In the genomic region with DNA sequence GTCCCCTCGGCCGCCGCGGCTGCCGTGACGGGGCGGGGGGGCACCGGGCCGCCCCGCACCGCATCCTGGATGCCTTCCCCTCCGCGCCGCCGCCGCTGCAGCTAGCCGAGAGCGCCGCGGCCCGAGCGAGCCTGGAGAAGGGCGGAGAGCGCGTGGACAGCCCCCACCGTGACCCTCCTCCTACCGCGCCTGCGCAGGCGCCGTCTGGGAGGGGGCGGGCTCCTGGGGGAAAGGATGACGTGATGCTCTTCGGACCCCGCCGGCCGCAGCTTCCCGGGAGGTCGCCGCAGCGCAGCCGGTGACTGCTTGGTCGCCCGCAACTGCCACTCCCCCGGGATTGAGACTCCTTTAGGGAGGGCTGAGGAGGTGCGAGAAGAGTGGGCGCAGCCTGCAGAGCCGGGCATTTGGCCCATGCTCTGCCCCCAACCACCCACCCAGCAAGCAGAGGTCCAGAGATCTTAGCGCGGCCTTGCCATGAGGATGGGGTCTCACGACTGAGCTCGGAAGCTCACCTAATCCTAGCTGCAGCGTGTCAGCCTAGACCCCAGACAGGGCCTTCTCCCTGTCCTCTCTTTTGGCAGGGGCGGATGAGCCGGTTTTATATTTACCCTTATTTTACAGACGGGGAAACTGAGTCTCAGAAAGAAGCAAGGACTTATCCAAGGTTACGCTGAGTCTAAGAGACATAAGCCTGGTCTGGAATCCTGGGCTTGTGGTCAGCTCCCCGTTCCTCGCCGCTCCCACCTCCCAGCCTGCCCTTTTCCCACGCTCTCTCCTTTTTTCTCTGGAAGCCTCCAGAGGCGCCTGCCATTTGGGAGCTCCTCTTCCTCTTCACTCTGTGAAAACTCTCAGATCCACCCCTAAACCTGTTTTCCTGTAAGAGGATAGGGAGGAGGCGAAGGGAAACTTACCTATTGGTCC, we compare ENCODE assay signal across 8 cellular contexts. TPM values are rescaled to one million over a fixed set of nuclear protein-coding genes. Genes with fewer than 3 reads are reported as not detected.
DNase-seq lines count a peak whose midpoint lies in the region; ATAC-seq, FAIRE-seq and TF ChIP-seq lines count a peak whose summit lies in the region.

A gene (minus strand): TSS at position 140 of the 921 bp plus-strand sequence. CDS start 281 bp downstream, outside the sequence.

- H3K79me2 ChIP-seq in GM12878 (ENCODE audit: control insufficient read depth, insufficient read depth, low read length), result peaks cover 28% of the 10 kb centered on the region

- peak; percentile 81 for TF ChIP-seq POLR2A in GM12878 (IDR thresholded peaks at IDR 0.05; ENCODE audit: low read depth, low read length)

- SMC1A ChIA-PET in GM12878 (lab: Charles Lee; ENCODE audit: uncharacterized antibody, unreplicated experiment), result interaction anchor here (0.8 to 2.0 kb wide), 7 partner anchors 12 to 241 kb away, joined by 3 to 6 read pairs (median 3); no protein-coding TSS in a partner anchor

- RAD21 ChIA-PET in GM12878 (lab: Charles Lee; ENCODE audit: unreplicated experiment), result interaction anchor here (0.7 to 1.5 kb wide), 5 partner anchors 15 to 98 kb away, joined by 3 to 7 read pairs (median 3); no protein-coding TSS in a partner anchor

- H3K27ac ChIP-seq in GM12878 (ENCODE audit: control insufficient read depth, insufficient read depth), result peak within 1 kb of the TSS; percentile 56

- H3K27me3 ChIP-seq in HAP-1 (ENCODE audit: low read depth) (no peaks in the 10 kb centered on the region), GM12878 (replicated peaks in 1 of 2; ENCODE audit: control insufficient read depth in 2 of 2, insufficient read depth in 2 of 2, low read length in 1 of 2) (0 out of 4 replicates have a peak, but pooled peaks cover 0 to 4% of the 10 kb centered on the region in 2 experiments)

- peak; percentile 23; the same call in 1 of the 2 replicates for TF ChIP-seq RAD21 in GM12878 (IDR thresholded peaks at IDR 0.05; ENCODE audit: insufficient read depth, low read depth, low read length)

- peaks cover 21% of the 10 kb centered on the region for H3K4me1 ChIP-seq in HAP-1
- H3K4me1 ChIP-seq in GM12878 (ENCODE audit: control insufficient read depth, insufficient read depth, low read length), result peaks cover 4% of the 10 kb centered on the region

- CTCF ChIA-PET in GM12878 (lab: Yijun Ruan, JAX), result interaction anchor here (1.0 to 1.4 kb wide), 3 partner anchors 49 to 250 kb away, joined by 3 to 4 read pairs (median 3); no protein-coding TSS in a partner anchor

- H3K9me3 ChIP-seq in HAP-1 (no peaks in the 10 kb centered on the region), GM12878 (replicated peaks; ENCODE audit: control insufficient read depth, insufficient read depth, low read length) (no peaks in the 10 kb centered on the region)

- no peak; a peak in 1 of 6 replicates for TF ChIP-seq CTCF in GM12878 (IDR thresholded peaks at IDR 0.05 in 2 of 3, conservative IDR thresholded peaks at IDR 0.05 in 1 of 3; ENCODE audit: control insufficient read depth in 2 of 3, extremely low read depth in 1 of 3, insufficient read depth in 1 of 3, low read depth in 3 of 3, low read length in 3 of 3)

- peak; percentile 39 for DNase-seq in DMS153 treated with DMSO at 0.1 percent for 48 hours (lab: John Stamatoyannopoulos, UW; ENCODE audit: unreplicated experiment)
- peak; percentile 82 to 92 for DNase-seq in HAP-1 (ENCODE audit: low spot score in 2 of 2)
- DNase-seq in NCI-H1694 (lab: John Stamatoyannopoulos, UW), result peak; percentile 15
- DNase-seq in T-helper 9 cell, result peak; percentile 31
- DNase-seq in GM12878 (ENCODE audit: low read depth, low spot score), result no peak
- peak; percentile 30 to 94 (median 82) for DNase-seq in hypothalamus (lab: John Stamatoyannopoulos, UW)
- peak; percentile 95 for DNase-seq in retina

- H3K36me3 ChIP-seq in HAP-1 (replicated peaks) (no peaks in the 10 kb centered on the region), GM12878 (ENCODE audit: control insufficient read depth in 2 of 2, insufficient read depth in 2 of 2, low read length in 1 of 2) (no peaks in the 10 kb centered on the region; a peak in 1 of 4 replicates)

- peak within 1 kb of the TSS; percentile 98 for H3K4me3 ChIP-seq in HAP-1
- H3K4me3 ChIP-seq in GM12878, result peak within 1 kb of the TSS; percentile 83

- POLR2A ChIA-PET in GM12878 (lab: Charles Lee), result interaction anchor here (0.6 to 1.4 kb wide), 9 partner anchors 8 to 146 kb away, joined by 3 to 8 read pairs (median 4); no protein-coding TSS in a partner anchor

- peak within 1 kb of the TSS; percentile 82 for H2AFZ ChIP-seq in GM12878 (ENCODE audit: control insufficient read depth, low read depth, low read length)

- TF ChIP-seq EP300 in GM12878 (IDR thresholded peaks at IDR 0.05; ENCODE audit: borderline replicate concordance in 1 of 2, control insufficient read depth in 1 of 2, low read depth in 2 of 2, low read length in 2 of 2), result no peak

- no peaks in the 10 kb centered on the region for H4K20me1 ChIP-seq in GM12878 (ENCODE audit: control insufficient read depth, insufficient read depth)

- ATAC-seq in GM12878 (peak; percentile 63), GM18858 (IDR thresholded peaks at IDR 0.05; ENCODE audit: unreplicated experiment) (no peak)

- no TSS peak for BruUV-seq in GM12878 (replicated peaks; lab: Mats Ljungman, UMichigan)

- 15% methylated on average over 50 of the region's 63 CpGs for WGBS in GM12878 (ENCODE audit: insufficient coverage, insufficient replicate concordance, low lambda C conversion rate, missing lambda C conversion rate)

- intact Hi-C loops in GM12878 (cut with micrococcal nuclease; ENCODE audit: unreplicated experiment), result loop anchor here (2.0 kb wide), 1 partner anchor 49 kb away; a partner anchor contains a TSS

- H3K4me2 ChIP-seq in GM12878 (ENCODE audit: control insufficient read depth, insufficient read depth), result peak within 1 kb of the TSS; percentile 93

- H3K9ac ChIP-seq in GM12878 (ENCODE audit: control insufficient read depth, insufficient read depth, low read length), result peak within 1 kb of the TSS; percentile 78

- in situ Hi-C loops in HAP-1 (cut with MboI; ENCODE audit: low sequenced_read_pairs) (no loop called here), GM12878 (cut with MboI) (no loop called here)

- no peak for FAIRE-seq in GM12878 (lab: Jason Lieb, UNC)

TF ChIP-seq in GM12878, 131 proteins besides CTCF, POLR2A, EP300 and RAD21 (continues in another document):
- TF ChIP-seq RFX5 (IDR thresholded peaks at IDR 0.05; ENCODE audit: low read depth, low read length), result no peak
- TF ChIP-seq SIX5 (IDR thresholded peaks at IDR 0.05; ENCODE audit: low read depth, low read length, severe bottlenecking), result no peak
- TF ChIP-seq NFXL1 (IDR thresholded peaks at IDR 0.05; ENCODE audit: borderline replicate concordance), result no peak
- TF ChIP-seq RUNX3 (IDR thresholded peaks at IDR 0.05; ENCODE audit: low read length), result peak; percentile 60
- TF ChIP-seq, protein P1, sequence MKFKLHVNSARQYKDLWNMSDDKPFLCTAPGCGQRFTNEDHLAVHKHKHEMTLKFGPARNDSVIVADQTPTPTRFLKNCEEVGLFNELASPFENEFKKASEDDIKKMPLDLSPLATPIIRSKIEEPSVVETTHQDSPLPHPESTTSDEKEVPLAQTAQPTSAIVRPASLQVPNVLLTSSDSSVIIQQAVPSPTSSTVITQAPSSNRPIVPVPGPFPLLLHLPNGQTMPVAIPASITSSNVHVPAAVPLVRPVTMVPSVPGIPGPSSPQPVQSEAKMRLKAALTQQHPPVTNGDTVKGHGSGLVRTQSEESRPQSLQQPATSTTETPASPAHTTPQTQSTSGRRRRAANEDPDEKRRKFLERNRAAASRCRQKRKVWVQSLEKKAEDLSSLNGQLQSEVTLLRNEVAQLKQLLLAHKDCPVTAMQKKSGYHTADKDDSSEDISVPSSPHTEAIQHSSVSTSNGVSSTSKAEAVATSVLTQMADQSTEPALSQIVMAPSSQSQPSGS (IDR thresholded peaks at IDR 0.05; ENCODE audit: low read length), result peak; percentile 62; the same call in 1 of the 2 replicates
- no peak for TF ChIP-seq SUZ12 (IDR thresholded peaks at IDR 0.05; ENCODE audit: unreplicated experiment)
- TF ChIP-seq SMC3 (IDR thresholded peaks at IDR 0.05; ENCODE audit: borderline replicate concordance, low read length), result no peak
- no peak for TF ChIP-seq KDM1A (IDR thresholded peaks at IDR 0.05; ENCODE audit: borderline replicate concordance)
- peak; percentile 56; the same call in 1 of the 2 replicates for TF ChIP-seq EED (IDR thresholded peaks at IDR 0.05; ENCODE audit: low read depth)
- TF ChIP-seq JUND (IDR thresholded peaks at IDR 0.05; ENCODE audit: low read depth, low read length), result no peak
- no peak for TF ChIP-seq SMARCA5 (IDR thresholded peaks at IDR 0.05)
- TF ChIP-seq ZNF274 (IDR thresholded peaks at IDR 0.05; ENCODE audit: insufficient read depth, insufficient read length), result no peak
- TF ChIP-seq, protein P2, sequence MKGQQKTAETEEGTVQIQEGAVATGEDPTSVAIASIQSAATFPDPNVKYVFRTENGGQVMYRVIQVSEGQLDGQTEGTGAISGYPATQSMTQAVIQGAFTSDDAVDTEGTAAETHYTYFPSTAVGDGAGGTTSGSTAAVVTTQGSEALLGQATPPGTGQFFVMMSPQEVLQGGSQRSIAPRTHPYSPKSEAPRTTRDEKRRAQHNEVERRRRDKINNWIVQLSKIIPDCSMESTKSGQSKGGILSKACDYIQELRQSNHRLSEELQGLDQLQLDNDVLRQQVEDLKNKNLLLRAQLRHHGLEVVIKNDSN (IDR thresholded peaks at IDR 0.05; ENCODE audit: borderline replicate concordance, extremely low read length, insufficient read depth, low read depth, low read length), result no peak
- peak; percentile 49 for TF ChIP-seq IKZF1 (conservative IDR thresholded peaks at IDR 0.05)
- TF ChIP-seq SIN3A (IDR thresholded peaks at IDR 0.05; ENCODE audit: low read depth, low read length), result no peak

RNA-seq across cellular contexts. Expression of the gene that starts here (rescaled TPM):
- 297 and 334 TPM in 2 replicates for total RNA-seq in GM12878 (2013; cell fraction: nucleolus; rRNA removed)
- 101 and 102 TPM in 2 replicates for total RNA-seq in GM12878 (2014; rRNA removed)
- total RNA-seq in GM12878 (2014; rRNA removed; fragmentation: Illumina TruSeq; extraction: Trizol), result 96.5 and 106 TPM in 2 replicates
- total RNA-seq in GM12878 (2021), result 91.3 and 94.2 TPM in 2 replicates
- polyA plus RNA-seq in GM12878 (2011; ENCODE audit: low read depth), result 37.7 TPM
- 93.6 and 157 TPM in 2 replicates for polyA plus RNA-seq in GM12878 (2011; rRNA removed)
- polyA plus RNA-seq in GM12878 (2011; cell fraction: cytosol; rRNA removed), result 167 and 190 TPM in 2 replicates
- 172 and 245 TPM in 2 replicates for polyA plus RNA-seq in GM12878 (2011; cell fraction: nucleus; rRNA removed)
- 46.8 and 47.7 TPM in 2 replicates for polyA plus RNA-seq in GM12878 (2012)
- 127 and 135 TPM in 2 replicates for polyA plus RNA-seq in GM12878 (2014; fragmentation: Illumina TruSeq; extraction: Trizol)
- 10 to 100 TPM; 15.6 to 24.1 TPM for polyA plus RNA-seq in GM12878 (2014; fragmentation: Nextera tagmentation; extraction: Ambion mirVana)
- polyA plus RNA-seq in GM12878 (2014; rRNA removed), result 63.8 and 78.9 TPM in 2 replicates
- polyA plus RNA-seq in GM12878 (2016; fragmentation: Nextera tagmentation; extraction: Ambion mirVana), result 10 to 100 TPM; 15.7 to 16.6 TPM
- 392 and 436 TPM in 2 replicates for polyA minus RNA-seq in GM12878 (2011; rRNA and poly(A)+ RNA removed)
- 76.6 and 77.9 TPM in 2 replicates for polyA minus RNA-seq in GM12878 (2011; cell fraction: cytosol; rRNA and poly(A)+ RNA removed)
- polyA minus RNA-seq in GM12878 (2011; cell fraction: nucleus; rRNA and poly(A)+ RNA removed), result 140 and 188 TPM in 2 replicates
